In genomic region chr15:45200001-45200798, GRCh38 we compare ENCODE assay signal across 8 cellular contexts. TPM values are rescaled to one million over a fixed set of nuclear protein-coding genes. Genes with fewer than 3 reads are reported as not detected.
DNase-seq lines count a peak whose midpoint lies in the region; ATAC-seq and TF ChIP-seq lines count a peak whose summit lies in the region.

No MANE protein-coding gene starts in this region.

- DNase-seq in Ammon's horn (ENCODE audit: low spot score): peak; percentile 99
- peak; percentile 92 for DNase-seq in NCI-H524 treated with DMSO at 0.1 percent for 48 hours (lab: John Stamatoyannopoulos, UW)
- DNase-seq in activated CD4-positive, alpha-beta T cell treated with anti-CD3 and anti-CD28 coated beads for 48 hours: peak; percentile 97
- peak; percentile 93 to 95 for DNase-seq in dermis microvascular lymphatic vessel endothelial cell (ENCODE audit: low read depth in 2 of 2)
- DNase-seq in lower leg skin (ENCODE audit: low spot score in 2 of 2): peak; percentile 99 to 100
- DNase-seq in stimulated activated CD4-positive, alpha-beta T cell treated with anti-CD3 and anti-CD28 coated beads, Interleukin-4, amount 100 ng/mL, for 4 hours: peak; percentile 94 to 96

- peak; percentile 40 for ATAC-seq in HG03432 (IDR thresholded peaks at IDR 0.05; ENCODE audit: unreplicated experiment)

- no peak for TF ChIP-seq CTCF in lower leg skin (IDR thresholded peaks at IDR 0.05)

- peak overlapping the region; percentile 30 for H3K4me3 ChIP-seq in lower leg skin (ENCODE audit: low read depth, poor library complexity, severe bottlenecking)

- peak; percentile 90 for TF ChIP-seq POLR2A in GM19193 (IDR thresholded peaks at IDR 0.05; ENCODE audit: extremely low read depth, insufficient read depth, insufficient read length)
- TF ChIP-seq POLR2A in lower leg skin (IDR thresholded peaks at IDR 0.05): peak in 1 of 2 donors; percentile 84

- intact Hi-C loops in lower leg skin (cut with DNase I; ENCODE audit: low total_unique reads): no loop called here

- WGBS in lower leg skin, 2 donors: 0% methylated on average over 34 of the region's 34 CpGs

RNA-seq across cellular contexts. Expression of gene SHF, which starts 12.4 kb away (rescaled TPM):
- total RNA-seq in dermis microvascular lymphatic vessel endothelial cell (3.1 and 5.1 TPM in 2 replicates), lower leg skin (10 to 100 TPM in 2 of 4 donors, 1 to 10 TPM in 2; 6.0 to 19.4 (median 13.0) TPM)

RNA-seq across cellular contexts. Expression of gene SLC28A2, which starts 51.8 kb away (rescaled TPM):
- not detected in 2 replicates for total RNA-seq in dermis microvascular lymphatic vessel endothelial cell
- total RNA-seq in lower leg skin: not detected

Comparison
In these comparisons a context has a peak if more than half of its experiments do, and no peak if none do; other contexts are left out.
1. Peak in every context shown above with its lines: DNase-seq, ATAC-seq and H3K4me3 ChIP-seq.